ENCODE assay signal across 11 cellular contexts in genomic region chr4:87555751-87556619, GRCh38. TPM values are rescaled to one million over a fixed set of nuclear protein-coding genes. Genes with fewer than 3 reads are reported as not detected.
DNase-seq lines count a peak whose midpoint lies in the region; ATAC-seq, FAIRE-seq and TF ChIP-seq lines count a peak whose summit lies in the region.
"Had no signal": no experiment of that assay in that cellular context is flagged by ENCODE, and none has a peak within 500 bp of the region (broad histone marks: within the 10 kb centered on the region; RNA-seq: fewer than 3 reads in every experiment).

No MANE protein-coding gene starts in this region.

- DNase-seq in activated naive CD4-positive, alpha-beta T cell treated with anti-CD3 and anti-CD28 coated beads, Interleukin-2, amount 50 U/mL, for 72 hours (ENCODE audit: low spot score in 2 of 2) = no peak
- no peak for DNase-seq in activated naive CD4-positive, alpha-beta T cell (lab: John Stamatoyannopoulos, UW)
- DNase-seq in T1000 (lab: John Stamatoyannopoulos, UW) (peak; percentile 40), fibroblast of villous mesenchyme (ENCODE audit: low read depth) (peak; percentile 22), urothelium cell line (ENCODE audit: low spot score) (peak; percentile 41), iPS-NIHi11 (ENCODE audit: low spot score) (no peak), GF-D8 (lab: John Stamatoyannopoulos, UW) (no peak), NCI-H2171 (lab: John Stamatoyannopoulos, UW) (no peak)
- DNase-seq: left cardiac atrium, NCI-H345 had no signal

- H3K36me3 Mint-ChIP-seq in activated naive CD4-positive, alpha-beta T cell treated with anti-CD3 and anti-CD28 coated beads, Interleukin-2, amount 50 U/mL, for 72 hours = no peaks in the 10 kb centered on the region

- H3K9me3 Mint-ChIP-seq in activated naive CD4-positive, alpha-beta T cell treated with anti-CD3 and anti-CD28 coated beads, Interleukin-2, amount 50 U/mL, for 72 hours = no peaks in the 10 kb centered on the region

- H3K4me3 ChIP-seq in fibroblast of villous mesenchyme (ENCODE audit: low read depth, low read length) = no peak overlapping the region
- H3K4me3 ChIP-seq: cardiac muscle cell had no signal

- no peak for FAIRE-seq in urothelium cell line (lab: Jason Lieb, UNC)

- H3K27ac Mint-ChIP-seq in activated naive CD4-positive, alpha-beta T cell treated with anti-CD3 and anti-CD28 coated beads, Interleukin-2, amount 50 U/mL, for 72 hours = no peak overlapping the region

- TF ChIP-seq CTCF in fibroblast of villous mesenchyme (IDR thresholded peaks at IDR 0.05; ENCODE audit: insufficient read depth, low read depth, low read length) = no peak

- ATAC-seq in activated naive CD4-positive, alpha-beta T cell treated with anti-CD3 and anti-CD28 coated beads, Interleukin-2, amount 50 U/mL, for 72 hours = peak; percentile 64 to 90

RNA-seq across cellular contexts. Expression of gene SPARCL1, which starts 26.8 kb away (rescaled TPM):
- not detected for total RNA-seq in activated naive CD4-positive, alpha-beta T cell treated with anti-CD3 and anti-CD28 coated beads, Interleukin-2, amount 50 U/mL, for 72 hours
- under 0.01 TPM in 1 of 2 replicates, not detected in the other for total RNA-seq in fibroblast of villous mesenchyme
- total RNA-seq: cardiac muscle cell had no signal

RNA-seq across cellular contexts. Expression of gene DSPP, which starts 52.3 kb away (rescaled TPM):
- not detected for total RNA-seq in activated naive CD4-positive, alpha-beta T cell treated with anti-CD3 and anti-CD28 coated beads, Interleukin-2, amount 50 U/mL, for 72 hours
- total RNA-seq in fibroblast of villous mesenchyme = not detected in 2 replicates
- total RNA-seq: cardiac muscle cell, left cardiac atrium had no signal

Comparison
In these comparisons a context has a peak if more than half of its experiments do, and no peak if none do; other contexts are left out.
1. DNase-seq: peak in T1000 (single experiment), fibroblast of villous mesenchyme (single experiment) and urothelium cell line (single experiment); none in activated naive CD4-positive, alpha-beta T cell treated with anti-CD3 and anti-CD28 coated beads, Interleukin-2, amount 50 U/mL, for 72 hours (0 of 2), activated naive CD4-positive, alpha-beta T cell (0 of 4), iPS-NIHi11 (single experiment), GF-D8 (single experiment) and NCI-H2171 (single experiment).